In the genomic region with DNA sequence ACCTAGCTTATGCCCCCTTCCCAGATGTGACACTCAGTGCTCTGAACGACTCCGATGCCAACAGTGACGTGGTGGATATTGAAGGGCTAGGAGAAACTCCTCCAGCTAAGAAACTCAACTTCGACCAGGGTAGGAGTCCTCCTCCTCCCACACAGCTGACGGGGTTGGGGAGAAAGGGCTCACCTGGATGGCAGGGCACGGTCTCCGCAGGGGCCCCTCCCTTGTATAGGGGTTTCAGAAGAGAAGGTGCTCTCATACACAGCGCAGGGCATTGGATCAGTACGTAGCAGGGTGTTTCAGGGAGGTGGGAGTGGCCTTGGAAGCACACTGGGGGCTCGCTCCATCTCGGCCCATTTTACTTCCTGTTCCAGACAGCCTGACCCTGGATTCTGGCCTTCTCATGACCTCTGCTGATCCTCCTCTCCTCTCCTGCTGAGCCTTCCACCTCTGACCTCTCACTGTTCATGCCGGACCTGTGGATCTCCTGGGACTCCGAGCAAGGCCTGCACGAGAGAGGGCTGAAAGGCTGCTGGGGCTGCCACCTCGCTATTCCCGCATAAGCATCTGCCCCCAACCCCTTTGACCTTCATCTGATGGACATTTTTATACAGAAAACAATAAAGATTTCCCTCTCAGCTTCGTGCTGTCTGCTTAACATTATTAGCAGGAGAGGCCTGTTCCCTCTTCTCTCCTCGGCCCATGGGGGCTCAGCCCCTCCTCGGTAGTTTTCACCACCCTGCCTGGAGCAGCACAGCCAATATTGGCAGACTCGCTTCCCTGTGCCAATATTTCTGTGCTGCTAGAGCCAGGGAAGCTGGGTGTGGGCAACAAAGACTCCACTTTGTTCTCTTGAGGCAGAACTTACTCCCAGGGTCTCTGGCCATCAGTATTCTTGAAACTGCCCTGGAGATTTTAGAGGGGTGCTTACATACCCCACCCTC, we compare ENCODE assay signal across 13 cellular contexts. TPM values are rescaled to one million over a fixed set of nuclear protein-coding genes. Genes with fewer than 3 reads are reported as not detected.
A peak's percentile ranks its signal among the peaks of the same experiment; 100 is the strongest.
DNase-seq lines count a peak whose midpoint lies in the region; ATAC-seq, FAIRE-seq and TF ChIP-seq lines count a peak whose summit lies in the region.
"Had no signal": no experiment of that assay in that cellular context is flagged by ENCODE, and none has a peak within 500 bp of the region (broad histone marks: within the 10 kb centered on the region; RNA-seq: fewer than 3 reads in every experiment).

No MANE protein-coding gene starts in this region.

- H3K27me3 Mint-ChIP-seq in naive thymus-derived CD8-positive, alpha-beta T cell: no peaks in the 10 kb centered on the region

- no peaks in the 10 kb centered on the region for H3K27me3 ChIP-seq in breast epithelium
- no peaks in the 10 kb centered on the region for H3K27me3 ChIP-seq in mammary epithelial cell (ENCODE audit: insufficient read depth, low read length)
- no peaks in the 10 kb centered on the region for H3K27me3 ChIP-seq in GM12878 (replicated peaks in 1 of 2; ENCODE audit: control insufficient read depth in 2 of 2, insufficient read depth in 2 of 2, low read length in 1 of 2)
- peaks cover 0 to 5% of the 10 kb centered on the region in 2 donors for H3K27me3 ChIP-seq in tibial artery

- TF ChIP-seq RAD21 in GM12878 (IDR thresholded peaks at IDR 0.05; ENCODE audit: insufficient read depth, low read depth, low read length): no peak

- in situ Hi-C loops in mammary epithelial cell (cut with MboI; ENCODE audit: low sequenced_read_pairs in 2 of 2): loop anchor here (10.0 to 25.0 kb wide), 3 partner anchors 352 to 555 kb away; no protein-coding TSS in a partner anchor
- in situ Hi-C loops in GM12878 (cut with MboI): no loop called here

- peak overlapping the region in 7 of 10 donors; percentile 18 to 74 (median 36) for H3K4me3 Mint-ChIP-seq in naive thymus-derived CD8-positive, alpha-beta T cell

- TF ChIP-seq EP300 in GM12878 (IDR thresholded peaks at IDR 0.05; ENCODE audit: borderline replicate concordance in 1 of 2, control insufficient read depth in 1 of 2, low read depth in 2 of 2, low read length in 2 of 2): no peak

- peak overlapping the region; percentile 67 to 84 (median 70) for H3K4me3 ChIP-seq in breast epithelium
- no peak overlapping the region for H3K4me3 ChIP-seq in mammary epithelial cell (replicated peaks in 1 of 3; ENCODE audit: insufficient read depth in 1 of 3, low read depth in 2 of 3, low read length in 3 of 3)
- no peak overlapping the region for H3K4me3 ChIP-seq in GM12878
- H3K4me3 ChIP-seq in tibial artery: peak overlapping the region; percentile 68 to 83

- no peak for FAIRE-seq in GM12878 (lab: Jason Lieb, UNC)

- dilution Hi-C loops in mammary epithelial cell (cut with HindIII; ENCODE audit: low sequenced_read_pairs): no loop called here

- H2AFZ ChIP-seq in mammary epithelial cell (ENCODE audit: low read depth, low read length): no peak overlapping the region
- no peak overlapping the region for H2AFZ ChIP-seq in GM12878 (ENCODE audit: control insufficient read depth, low read depth, low read length)

- no peaks in the 10 kb centered on the region for H3K9me3 ChIP-seq in breast epithelium
- H3K9me3 ChIP-seq in mammary epithelial cell (replicated peaks; ENCODE audit: insufficient read depth, low read length): no peaks in the 10 kb centered on the region
- H3K9me3 ChIP-seq in GM12878 (replicated peaks; ENCODE audit: control insufficient read depth, insufficient read depth, low read length): no peaks in the 10 kb centered on the region
- H3K9me3 ChIP-seq in tibial artery: no peaks in the 10 kb centered on the region

- peaks cover 0 to 12% (median 0%) of the 10 kb centered on the region in 3 donors for H3K36me3 Mint-ChIP-seq in naive thymus-derived CD8-positive, alpha-beta T cell

- BruUV-seq in mammary epithelial cell (replicated peaks; lab: Mats Ljungman, UMichigan) (no TSS peak), GM12878 (replicated peaks; lab: Mats Ljungman, UMichigan) (no TSS peak)

- H3K27ac Mint-ChIP-seq in naive thymus-derived CD8-positive, alpha-beta T cell: peak overlapping the region; percentile 5 to 100 (median 78)

- H3K79me2 ChIP-seq in mammary epithelial cell (ENCODE audit: insufficient read depth, low read length): peaks cover 22% of the 10 kb centered on the region
- peaks cover 40% of the 10 kb centered on the region for H3K79me2 ChIP-seq in GM12878 (ENCODE audit: control insufficient read depth, insufficient read depth, low read length)

- peak overlapping the region; percentile 97 to 100 for H3K27ac ChIP-seq in breast epithelium
- no peak overlapping the region for H3K27ac ChIP-seq in mammary epithelial cell (ENCODE audit: insufficient read depth, low read depth, low read length)
- H3K27ac ChIP-seq in GM12878 (ENCODE audit: control insufficient read depth, insufficient read depth): peak overlapping the region; percentile 100; the same call in 1 of the 2 replicates
- H3K27ac ChIP-seq in tibial artery: peak overlapping the region; percentile 91 to 97

- CTCF ChIA-PET in mammary epithelial cell (lab: Charles Lee; ENCODE audit: low non-redundant PET) (no interaction called here), GM12878 (lab: Yijun Ruan, JAX) (interaction anchor here (0.6 to 8.8 kb wide), 7 partner anchors 9 to 1789 kb away, joined by 3 to 167 read pairs (median 4); a partner anchor contains a TSS)

- H3K4me2 ChIP-seq in mammary epithelial cell (ENCODE audit: insufficient read depth, low read depth, low read length) (no peak overlapping the region), GM12878 (ENCODE audit: control insufficient read depth, insufficient read depth) (peak overlapping the region; percentile 89; the same call in 1 of the 2 replicates)

- POLR2A ChIA-PET in GM12878 (lab: Charles Lee): interaction anchor here (0.5 to 3.0 kb wide), 4 partner anchors 18 to 197 kb away, joined by 5 to 18 read pairs (median 7); a partner anchor contains a TSS
- POLR2A ChIA-PET in naive thymus-derived CD8-positive, alpha-beta T cell (lab: Charles Lee): interaction anchor here (0.6 to 10.3 kb wide), 6 partner anchors 9 to 29 kb away, joined by 3 to 81 read pairs (median 10); a partner anchor contains a TSS

- H3K4me1 ChIP-seq in breast epithelium (peaks cover 18 to 21% of the 10 kb centered on the region in 2 donors), mammary epithelial cell (ENCODE audit: insufficient read depth, low read length) (peaks cover 22% of the 10 kb centered on the region), GM12878 (ENCODE audit: control insufficient read depth, insufficient read depth, low read length) (peaks cover 31% of the 10 kb centered on the region), tibial artery (peaks cover 5 to 62% (median 53%) of the 10 kb centered on the region in 4 donors)

- SMC1A ChIA-PET in GM12878 (lab: Charles Lee; ENCODE audit: uncharacterized antibody, unreplicated experiment): interaction anchor here (0.6 to 2.5 kb wide), 8 partner anchors 12 to 281 kb away, joined by 3 to 10 read pairs (median 3); a partner anchor contains a TSS

- ATAC-seq in GM12878: no peak
- ATAC-seq in naive thymus-derived CD8-positive, alpha-beta T cell: no peak
- no peak for ATAC-seq in GM21528 (IDR thresholded peaks at IDR 0.05; ENCODE audit: low FRiP score, unreplicated experiment)
- ATAC-seq in GM18907 (IDR thresholded peaks at IDR 0.05; ENCODE audit: unreplicated experiment): no peak

- WGBS in mammary epithelial cell (ENCODE audit: low coverage, missing lambda C conversion rate): 84% methylated on average over 10 of the region's 20 CpGs
- WGBS in GM12878 (ENCODE audit: insufficient coverage, insufficient replicate concordance, low lambda C conversion rate, missing lambda C conversion rate): 92% methylated on average over 20 of the region's 20 CpGs

- H3K9ac ChIP-seq in mammary epithelial cell (ENCODE audit: insufficient read depth, low read length) (no peak overlapping the region), GM12878 (ENCODE audit: control insufficient read depth, insufficient read depth, low read length) (no peak overlapping the region; the same call in 1 of the 2 replicates)

- RAD21 ChIA-PET in GM12878 (lab: Charles Lee; ENCODE audit: unreplicated experiment): no interaction called here

- no peaks in the 10 kb centered on the region for H3K9me3 Mint-ChIP-seq in naive thymus-derived CD8-positive, alpha-beta T cell

- H4K20me1 ChIP-seq in mammary epithelial cell (ENCODE audit: insufficient read depth, low read length) (no peaks in the 10 kb centered on the region), GM12878 (ENCODE audit: control insufficient read depth, insufficient read depth) (no peaks in the 10 kb centered on the region)

- no peaks in the 10 kb centered on the region for H3K36me3 ChIP-seq in breast epithelium
- no peaks in the 10 kb centered on the region for H3K36me3 ChIP-seq in mammary epithelial cell (ENCODE audit: insufficient read depth, low read length)
- H3K36me3 ChIP-seq in GM12878 (ENCODE audit: control insufficient read depth in 2 of 2, insufficient read depth in 2 of 2, low read length in 1 of 2): peaks cover 0 to 4% of the 10 kb centered on the region in 2 experiments; a peak in 2 of 4 replicates
- H3K36me3 ChIP-seq in tibial artery: peaks cover 0 to 13% (median 13%) of the 10 kb centered on the region in 3 donors

- peaks cover 29 to 85% (median 63%) of the 10 kb centered on the region in 4 donors for H3K4me1 Mint-ChIP-seq in naive thymus-derived CD8-positive, alpha-beta T cell

- intact Hi-C loops in breast epithelium (cut with DNase I; ENCODE audit: low total_unique reads) (no loop called here), mammary epithelial cell (cut with micrococcal nuclease) (loop anchor here (10.0 kb wide), 1 partner anchor 542 kb away; no protein-coding TSS in a partner anchor), GM12878 (cut with micrococcal nuclease; ENCODE audit: unreplicated experiment) (loop anchor here (10.0 kb wide), 1 partner anchor 262 kb away; a partner anchor contains a TSS), tibial artery (cut with DNase I; ENCODE audit: low total_unique reads) (no loop called here)

- TF ChIP-seq POLR2A in breast epithelium (IDR thresholded peaks at IDR 0.05) (no peak), GM12878 (IDR thresholded peaks at IDR 0.05; ENCODE audit: low read depth, low read length) (no peak)

- DNase-seq in breast epithelium (ENCODE audit: low spot score in 2 of 2): no peak
- DNase-seq in mammary epithelial cell: no peak
- no peak for DNase-seq in GM12878 (ENCODE audit: low read depth, low spot score)
- DNase-seq in naive thymus-derived CD8-positive, alpha-beta T cell: no peak
- DNase-seq in tibial artery: no peak
- no peak for DNase-seq in AG08395 (ENCODE audit: low spot score)
- DNase-seq: activated CD4-positive, CD25-positive, alpha-beta regulatory T cell; foreskin melanocyte; NCI-H2029 treated with DMSO at 0.1 percent for 48 hours had no signal

- no peak for TF ChIP-seq CTCF in breast epithelium (IDR thresholded peaks at IDR 0.05)
- no peak for TF ChIP-seq CTCF in mammary epithelial cell (conservative IDR thresholded peaks at IDR 0.05 in 1 of 2, IDR thresholded peaks at IDR 0.05 in 1 of 2; ENCODE audit: extremely low read depth in 1 of 2, insufficient read depth in 1 of 2, low read depth in 1 of 2, low read length in 2 of 2)
- no peak for TF ChIP-seq CTCF in GM12878 (IDR thresholded peaks at IDR 0.05 in 2 of 3, conservative IDR thresholded peaks at IDR 0.05 in 1 of 3; ENCODE audit: control insufficient read depth in 2 of 3, extremely low read depth in 1 of 3, insufficient read depth in 1 of 3, low read depth in 3 of 3, low read length in 3 of 3)
- no peak for TF ChIP-seq CTCF in tibial artery (IDR thresholded peaks at IDR 0.05)

RNA-seq across cellular contexts. Expression of a gene that starts 4.7 kb away (rescaled TPM):
- total RNA-seq in breast epithelium (100 to 1,000 TPM in 1 of 3 donors, 10 to 100 TPM in 2; 18.7 to 154 (median 93.4) TPM), mammary epithelial cell (100 to 1,000 TPM in 1 of 2 donors, 10 to 100 TPM in 1; 46.0 to 180 TPM), GM12878 (2014; rRNA removed) (247 and 253 TPM in 2 replicates), GM12878 (2014; rRNA removed; fragmentation: Illumina TruSeq; extraction: Trizol) (96.6 and 106 TPM in 2 replicates), GM12878 (2021) (171 and 175 TPM in 2 replicates)
- polyA plus RNA-seq in mammary epithelial cell (187 TPM), GM12878 (2011; rRNA removed) (54.4 and 97.4 TPM in 2 replicates), GM12878 (2014; fragmentation: Illumina TruSeq; extraction: Trizol) (87.0 and 218 TPM in 2 replicates), GM12878 (2014; fragmentation: Nextera tagmentation; extraction: Ambion mirVana) (100 to 1,000 TPM; 108 to 150 TPM), GM12878 (2014; rRNA removed) (202 and 223 TPM in 2 replicates), GM12878 (2016; fragmentation: Nextera tagmentation; extraction: Ambion mirVana) (100 to 1,000 TPM; 342 to 345 TPM)
- polyA minus RNA-seq in mammary epithelial cell: 404 TPM
- total RNA-seq in GM12878 (2013; cell fraction: nucleolus; rRNA removed): 33.2 and 42.6 TPM in 2 replicates
- 208 TPM for polyA plus RNA-seq in GM12878 (2011; ENCODE audit: low read depth)
- polyA plus RNA-seq in GM12878 (2011; cell fraction: cytosol; rRNA removed): 148 and 167 TPM in 2 replicates
- 104 and 128 TPM in 2 replicates for polyA plus RNA-seq in GM12878 (2011; cell fraction: nucleus; rRNA removed)
- polyA plus RNA-seq in GM12878 (2012): 332 and 422 TPM in 2 replicates
- 43.1 and 73.6 TPM in 2 replicates for polyA minus RNA-seq in GM12878 (2011; rRNA and poly(A)+ RNA removed)
- 77.8 and 83.1 TPM in 2 replicates for polyA minus RNA-seq in GM12878 (2011; cell fraction: cytosol; rRNA and poly(A)+ RNA removed)
- 29.1 and 37.7 TPM in 2 replicates for polyA minus RNA-seq in GM12878 (2011; cell fraction: nucleus; rRNA and poly(A)+ RNA removed)
- total RNA-seq in naive thymus-derived CD8-positive, alpha-beta T cell: 100 to 1,000 TPM; 117 to 120 TPM
- 100 to 1,000 TPM; 477 to 597 (median 559) TPM for polyA plus RNA-seq in naive thymus-derived CD8-positive, alpha-beta T cell

RNA-seq across cellular contexts. Expression of a gene that starts 5.7 kb away (rescaled TPM):
- total RNA-seq in breast epithelium: 1 to 10 TPM; 1.4 to 5.9 (median 4.1) TPM
- total RNA-seq in mammary epithelial cell: not detected
- not detected for polyA plus RNA-seq in mammary epithelial cell
- polyA minus RNA-seq in mammary epithelial cell: not detected
- total RNA-seq in GM12878 (2013; cell fraction: nucleolus; rRNA removed): 1.1 and 2.2 TPM in 2 replicates
- total RNA-seq in GM12878 (2014; rRNA removed): 0.06 and 0.22 TPM in 2 replicates
- total RNA-seq in GM12878 (2014; rRNA removed; fragmentation: Illumina TruSeq; extraction: Trizol): 0.09 and 0.18 TPM in 2 replicates
- total RNA-seq in GM12878 (2021): 0.56 and 0.85 TPM in 2 replicates
- polyA plus RNA-seq in GM12878 (2011; ENCODE audit: low read depth): 0.18 TPM
- 0.10 and 0.12 TPM in 2 replicates for polyA plus RNA-seq in GM12878 (2011; rRNA removed)
- polyA plus RNA-seq in GM12878 (2011; cell fraction: cytosol; rRNA removed): 0.15 and 0.27 TPM in 2 replicates
- 0.66 and 0.73 TPM in 2 replicates for polyA plus RNA-seq in GM12878 (2011; cell fraction: nucleus; rRNA removed)
- 0.13 and 0.20 TPM in 2 replicates for polyA plus RNA-seq in GM12878 (2012)
- polyA plus RNA-seq in GM12878 (2014; fragmentation: Illumina TruSeq; extraction: Trizol): 0.05 and 0.15 TPM in 2 replicates
- under 1 TPM; 0.09 to 0.11 TPM for polyA plus RNA-seq in GM12878 (2014; fragmentation: Nextera tagmentation; extraction: Ambion mirVana)
- 0.08 and 0.14 TPM in 2 replicates for polyA plus RNA-seq in GM12878 (2014; rRNA removed)
- polyA plus RNA-seq in GM12878 (2016; fragmentation: Nextera tagmentation; extraction: Ambion mirVana): under 1 TPM in 1 of 2 experiments, not detected in 1; 0.32 TPM
- polyA minus RNA-seq in GM12878 (2011; rRNA and poly(A)+ RNA removed): 0.26 and 0.29 TPM in 2 replicates
- 2.1 TPM in 1 of 2 replicates, not detected in the other for polyA minus RNA-seq in GM12878 (2011; cell fraction: cytosol; rRNA and poly(A)+ RNA removed)
- polyA minus RNA-seq in GM12878 (2011; cell fraction: nucleus; rRNA and poly(A)+ RNA removed): 0.85 TPM in 1 of 2 replicates, not detected in the other
- total RNA-seq in naive thymus-derived CD8-positive, alpha-beta T cell: not detected
- polyA plus RNA-seq in naive thymus-derived CD8-positive, alpha-beta T cell: not detected
- total RNA-seq: RPMI7951 had no signal
- polyA plus RNA-seq: BJ had no signal

RNA-seq across cellular contexts. Expression of a gene that starts 18.7 kb away (rescaled TPM):
- total RNA-seq in breast epithelium (1 to 10 TPM in 2 of 3 donors, under 1 TPM in 1; 0.32 to 3.5 (median 2.6) TPM), mammary epithelial cell (10 to 100 TPM in 1 of 2 donors, 1 to 10 TPM in 1; 2.7 to 11.9 TPM), GM12878 (2014; rRNA removed) (2.6 and 2.7 TPM in 2 replicates), GM12878 (2014; rRNA removed; fragmentation: Illumina TruSeq; extraction: Trizol) (2.1 and 2.3 TPM in 2 replicates), GM12878 (2021) (11.9 and 12.1 TPM in 2 replicates)
- polyA plus RNA-seq in mammary epithelial cell (10.1 TPM), GM12878 (2011; rRNA removed) (0.81 and 1.7 TPM in 2 replicates), GM12878 (2014; fragmentation: Illumina TruSeq; extraction: Trizol) (2.9 and 4.0 TPM in 2 replicates), GM12878 (2014; fragmentation: Nextera tagmentation; extraction: Ambion mirVana) (under 1 TPM; 0.34 to 0.46 TPM), GM12878 (2014; rRNA removed) (5.6 TPM in 2 replicates), GM12878 (2016; fragmentation: Nextera tagmentation; extraction: Ambion mirVana) (1 to 10 TPM; 5.9 to 6.8 TPM)
- 12.4 TPM for polyA minus RNA-seq in mammary epithelial cell
- total RNA-seq in GM12878 (2013; cell fraction: nucleolus; rRNA removed): 3.6 and 4.1 TPM in 2 replicates
- polyA plus RNA-seq in GM12878 (2011; ENCODE audit: low read depth): 2.4 TPM
- polyA plus RNA-seq in GM12878 (2011; cell fraction: cytosol; rRNA removed): 2.1 and 2.3 TPM in 2 replicates
- polyA plus RNA-seq in GM12878 (2011; cell fraction: nucleus; rRNA removed): 5.8 and 6.6 TPM in 2 replicates
- 4.4 and 5.2 TPM in 2 replicates for polyA plus RNA-seq in GM12878 (2012)
- 3.7 and 5.4 TPM in 2 replicates for polyA minus RNA-seq in GM12878 (2011; rRNA and poly(A)+ RNA removed)
- 0.83 and 3.5 TPM in 2 replicates for polyA minus RNA-seq in GM12878 (2011; cell fraction: cytosol; rRNA and poly(A)+ RNA removed)
- 5.6 and 9.0 TPM in 2 replicates for polyA minus RNA-seq in GM12878 (2011; cell fraction: nucleus; rRNA and poly(A)+ RNA removed)
- total RNA-seq in naive thymus-derived CD8-positive, alpha-beta T cell: 10 to 100 TPM; 11.5 to 14.7 TPM
- polyA plus RNA-seq in naive thymus-derived CD8-positive, alpha-beta T cell: 1 to 10 TPM in 1 of 3 donors, under 1 TPM in 2; 0.93 to 1.2 (median 0.97) TPM

RNA-seq across cellular contexts. Expression of a gene that starts 21.3 kb away (rescaled TPM):
- total RNA-seq in breast epithelium (not detected), mammary epithelial cell (not detected), GM12878 (2014; rRNA removed) (not detected in 2 replicates), GM12878 (2014; rRNA removed; fragmentation: Illumina TruSeq; extraction: Trizol) (not detected in 2 replicates), GM12878 (2021) (not detected in 2 replicates)
- polyA plus RNA-seq in mammary epithelial cell (0.53 TPM), GM12878 (2011; rRNA removed) (not detected in 2 replicates), GM12878 (2014; fragmentation: Illumina TruSeq; extraction: Trizol) (not detected in 2 replicates), GM12878 (2014; fragmentation: Nextera tagmentation; extraction: Ambion mirVana) (under 1 TPM; 0.23 to 0.51 TPM), GM12878 (2014; rRNA removed) (not detected in 2 replicates), GM12878 (2016; fragmentation: Nextera tagmentation; extraction: Ambion mirVana) (under 1 TPM; 0.64 to 0.82 TPM)
- 3.7 TPM for polyA minus RNA-seq in mammary epithelial cell
- total RNA-seq in GM12878 (2013; cell fraction: nucleolus; rRNA removed): not detected in 2 replicates
- not detected for polyA plus RNA-seq in GM12878 (2011; ENCODE audit: low read depth)
- polyA plus RNA-seq in GM12878 (2011; cell fraction: cytosol; rRNA removed): not detected in 2 replicates
- 0.04 TPM in 1 of 2 replicates, not detected in the other for polyA plus RNA-seq in GM12878 (2011; cell fraction: nucleus; rRNA removed)
- 0.60 and 0.83 TPM in 2 replicates for polyA plus RNA-seq in GM12878 (2012)
- polyA minus RNA-seq in GM12878 (2011; rRNA and poly(A)+ RNA removed): not detected in 2 replicates
- not detected in 2 replicates for polyA minus RNA-seq in GM12878 (2011; cell fraction: cytosol; rRNA and poly(A)+ RNA removed)
- polyA minus RNA-seq in GM12878 (2011; cell fraction: nucleus; rRNA and poly(A)+ RNA removed): not detected in 2 replicates
- not detected for total RNA-seq in naive thymus-derived CD8-positive, alpha-beta T cell
- under 1 TPM; 0.09 to 0.31 (median 0.12) TPM for polyA plus RNA-seq in naive thymus-derived CD8-positive, alpha-beta T cell
- total RNA-seq: RPMI7951 had no signal
- polyA plus RNA-seq: BJ had no signal

RNA-seq across cellular contexts. Expression of a gene that starts 26.7 kb away (rescaled TPM):
- total RNA-seq in breast epithelium: 1 to 10 TPM in 2 of 3 donors, not detected in 1; 1.5 to 3.6 TPM
- not detected for total RNA-seq in mammary epithelial cell
- polyA plus RNA-seq in mammary epithelial cell: not detected
- polyA minus RNA-seq in mammary epithelial cell: not detected
- total RNA-seq in GM12878 (2013; cell fraction: nucleolus; rRNA removed): 3.5 and 3.7 TPM in 2 replicates
- 1.1 and 1.8 TPM in 2 replicates for total RNA-seq in GM12878 (2014; rRNA removed)
- total RNA-seq in GM12878 (2014; rRNA removed; fragmentation: Illumina TruSeq; extraction: Trizol): 0.28 and 0.72 TPM in 2 replicates
- 2.0 and 2.7 TPM in 2 replicates for total RNA-seq in GM12878 (2021)
- 0.18 TPM for polyA plus RNA-seq in GM12878 (2011; ENCODE audit: low read depth)
- polyA plus RNA-seq in GM12878 (2011; rRNA removed): 0.11 TPM in 1 of 2 replicates, not detected in the other
- polyA plus RNA-seq in GM12878 (2011; cell fraction: cytosol; rRNA removed): 0.13 and 0.15 TPM in 2 replicates
- polyA plus RNA-seq in GM12878 (2011; cell fraction: nucleus; rRNA removed): 1.1 TPM in 2 replicates
- polyA plus RNA-seq in GM12878 (2012): 1.2 TPM in 2 replicates
- 0.15 TPM in 1 of 2 replicates, not detected in the other for polyA plus RNA-seq in GM12878 (2014; fragmentation: Illumina TruSeq; extraction: Trizol)
- under 1 TPM; 0.24 to 0.35 TPM for polyA plus RNA-seq in GM12878 (2014; fragmentation: Nextera tagmentation; extraction: Ambion mirVana)
- 1.5 and 1.6 TPM in 2 replicates for polyA plus RNA-seq in GM12878 (2014; rRNA removed)
- 1 to 10 TPM in 1 of 2 experiments, under 1 TPM in 1; 0.97 to 1.1 TPM for polyA plus RNA-seq in GM12878 (2016; fragmentation: Nextera tagmentation; extraction: Ambion mirVana)
- polyA minus RNA-seq in GM12878 (2011; rRNA and poly(A)+ RNA removed): not detected in 2 replicates
- not detected in 2 replicates for polyA minus RNA-seq in GM12878 (2011; cell fraction: cytosol; rRNA and poly(A)+ RNA removed)
- 0.24 and 1.2 TPM in 2 replicates for polyA minus RNA-seq in GM12878 (2011; cell fraction: nucleus; rRNA and poly(A)+ RNA removed)
- 1 to 10 TPM; 2.8 to 3.5 TPM for total RNA-seq in naive thymus-derived CD8-positive, alpha-beta T cell
- polyA plus RNA-seq in naive thymus-derived CD8-positive, alpha-beta T cell: 1 to 10 TPM; 2.0 to 2.2 (median 2.0) TPM
- total RNA-seq: RPMI7951 had no signal
- polyA plus RNA-seq: BJ had no signal

Comparison
In these comparisons a context has a peak if more than half of its experiments do, and no peak if none do; other contexts are left out.
1. H3K4me3 ChIP-seq: peak in breast epithelium (3 of 3) and tibial artery (2 of 2); none in mammary epithelial cell (0 of 3) and GM12878 (single experiment).
2. intact Hi-C loops: an anchor here in mammary epithelial cell (10.0 kb wide) and GM12878 (10.0 kb wide); none called in breast epithelium and tibial artery.